Comparison of ENCODE assay signal across 11 cellular contexts in genomic region chr17:30002088-30002487, GRCh38.
"Had no signal": no experiment of that assay in that cellular context is flagged by ENCODE, and none has a peak within 500 bp of the region (broad histone marks: within the 10 kb centered on the region; RNA-seq: fewer than 3 reads in every experiment).

No MANE protein-coding gene starts in this region.

- H3K4me1 ChIP-seq: HAP-1 had no signal

- ATAC-seq: HCT116, K562 had no signal

- DNase-seq: GM23248, GOT3, H7, IMR-90, Kasumi-1, KG1 had no signal

- H3K27ac ChIP-seq: GM23248, HL-60 had no signal

- FAIRE-seq: HTR-8/SVneo had no signal

- H3K9me3 ChIP-seq: HAP-1 had no signal

- H3K4me3 ChIP-seq: GM23248, HAP-1, K562 had no signal
